ENCODE assay signal across 9 cellular contexts in the genomic region with DNA sequence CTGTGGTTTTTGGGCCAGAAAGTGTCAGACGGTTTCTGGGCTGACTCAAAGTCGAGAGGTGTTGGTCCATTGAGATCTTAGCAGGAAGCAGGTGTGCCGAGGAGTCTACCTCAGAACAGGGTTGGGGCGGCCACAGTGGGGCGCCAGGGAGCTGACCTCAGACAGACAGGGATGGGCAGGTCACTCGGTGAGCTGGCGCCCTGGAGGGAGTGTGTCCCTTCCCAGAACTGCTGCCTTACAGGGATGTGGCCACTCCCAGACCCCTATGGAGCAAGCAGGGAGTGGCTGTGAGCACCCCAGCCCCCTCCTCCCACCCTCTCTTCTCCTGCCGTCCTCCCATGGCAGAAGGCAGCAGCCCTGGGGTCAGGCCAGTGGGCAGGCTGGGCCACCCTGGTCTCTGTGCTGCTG. TPM values are rescaled to one million over a fixed set of nuclear protein-coding genes. Genes with fewer than 3 reads are reported as not detected.
DNase-seq lines count a peak whose midpoint lies in the region; ATAC-seq, FAIRE-seq and TF ChIP-seq lines count a peak whose summit lies in the region.
"Had no signal": no experiment of that assay in that cellular context is flagged by ENCODE, and none has a peak within 500 bp of the region (broad histone marks: within the 10 kb centered on the region; RNA-seq: fewer than 3 reads in every experiment).

No MANE protein-coding gene starts in this region.

- no CpG with 5 or more reads among the region's 8 CpGs for WGBS in right lobe of liver (ENCODE audit: insufficient coverage, low coverage, low lambda C conversion rate, missing lambda C conversion rate)
- 33 to 45% (median 40%) methylated on average over 8 of the region's 8 CpGs for WGBS in heart left ventricle, 4 donors

- no peaks in the 10 kb centered on the region for H3K9me3 ChIP-seq in right lobe of liver
- no peaks in the 10 kb centered on the region for H3K9me3 ChIP-seq in heart left ventricle

- no peaks in the 10 kb centered on the region for H3K27me3 ChIP-seq in right lobe of liver
- no peaks in the 10 kb centered on the region for H3K27me3 ChIP-seq in heart left ventricle

- H3K4me1 ChIP-seq in right lobe of liver = no peaks in the 10 kb centered on the region
- H3K4me1 ChIP-seq in heart left ventricle = peaks cover 0 to 14% (median 3%) of the 10 kb centered on the region in 12 donors

- peaks cover 20% of the 10 kb centered on the region for H3K4me1 Mint-ChIP-seq in activated CD4-positive, alpha-beta T cell treated with anti-CD3 and anti-CD28 coated beads, Interleukin-2, amount 10 ng/mL, durations not matched to agents 7 days and 5 days

- H3K4me3 Mint-ChIP-seq in activated CD4-positive, alpha-beta T cell treated with anti-CD3 and anti-CD28 coated beads, Interleukin-2, amount 10 ng/mL, durations not matched to agents 7 days and 5 days = no peak overlapping the region
- H3K4me3 Mint-ChIP-seq: T-cell had no signal

- TF ChIP-seq POLR2A in right lobe of liver (IDR thresholded peaks at IDR 0.05) = no peak
- TF ChIP-seq POLR2A in heart left ventricle (IDR thresholded peaks at IDR 0.05) = no peak

- H3K27me3 Mint-ChIP-seq in activated CD4-positive, alpha-beta T cell treated with anti-CD3 and anti-CD28 coated beads, Interleukin-2, amount 10 ng/mL, durations not matched to agents 7 days and 5 days = peaks cover 2% of the 10 kb centered on the region
- H3K27me3 Mint-ChIP-seq: T-cell had no signal

- no peak overlapping the region for H3K27ac Mint-ChIP-seq in activated CD4-positive, alpha-beta T cell treated with anti-CD3 and anti-CD28 coated beads, Interleukin-2, amount 10 ng/mL, durations not matched to agents 7 days and 5 days

- H3K27ac ChIP-seq in right lobe of liver (no peak overlapping the region), heart left ventricle (no peak overlapping the region)

- peak; percentile 54 for FAIRE-seq in HTR-8/SVneo (lab: Jason Lieb, UNC)

- H3K4me3 ChIP-seq in right lobe of liver = no peak overlapping the region
- no peak overlapping the region for H3K4me3 ChIP-seq in heart left ventricle

- no peaks in the 10 kb centered on the region for H3K36me3 Mint-ChIP-seq in activated CD4-positive, alpha-beta T cell treated with anti-CD3 and anti-CD28 coated beads, Interleukin-2, amount 10 ng/mL, durations not matched to agents 7 days and 5 days (ENCODE audit: low read depth)
- H3K36me3 Mint-ChIP-seq: T-cell had no signal

- POLR2A ChIA-PET in activated CD4-positive, alpha-beta T cell treated with anti-CD3 and anti-CD28 coated beads, Interleukin-2, amount 10 ng/mL, durations not matched to agents 7 days and 5 days (lab: Charles Lee) = no interaction called here

- H3K9me3 Mint-ChIP-seq in activated CD4-positive, alpha-beta T cell treated with anti-CD3 and anti-CD28 coated beads, Interleukin-2, amount 10 ng/mL, durations not matched to agents 7 days and 5 days = no peaks in the 10 kb centered on the region
- H3K9me3 Mint-ChIP-seq: T-cell had no signal

- intact Hi-C loops in right lobe of liver (cut with DNase I) (no loop called here), heart left ventricle (cut with DNase I) (no loop called here)

- peak; percentile 36 for DNase-seq in DMS53 treated with DMSO at 0.1 percent for 48 hours (lab: John Stamatoyannopoulos, UW; ENCODE audit: unreplicated experiment)
- no peak for DNase-seq in HTR-8/SVneo (ENCODE audit: insufficient read length, low spot score)
- peak; percentile 34 for DNase-seq in activated CD4-positive, alpha-beta T cell treated with anti-CD3 and anti-CD28 coated beads, Interleukin-2, amount 10 ng/mL, durations not matched to agents 7 days and 5 days
- no peak for DNase-seq in right lobe of liver
- DNase-seq in heart left ventricle = no peak
- no peak for DNase-seq in NCI-H128 (lab: John Stamatoyannopoulos, UW; ENCODE audit: unreplicated experiment)

- CTCF ChIA-PET in activated CD4-positive, alpha-beta T cell treated with anti-CD3 and anti-CD28 coated beads, Interleukin-2, amount 10 ng/mL, durations not matched to agents 7 days and 5 days (lab: Charles Lee) = interaction anchor here (0.8 to 1.0 kb wide), 2 partner anchors 10 to 16 kb away, joined by 3 to 4 read pairs; no protein-coding TSS in a partner anchor

- H3K36me3 ChIP-seq in right lobe of liver (no peaks in the 10 kb centered on the region), heart left ventricle (no peaks in the 10 kb centered on the region)

- ATAC-seq in right lobe of liver (peak in 3 of 4 donors; percentile 7 to 16 (median 11)), heart left ventricle (no peak), HG02852 (IDR thresholded peaks at IDR 0.05; ENCODE audit: unreplicated experiment) (no peak), GM19455 (IDR thresholded peaks at IDR 0.05; ENCODE audit: unreplicated experiment) (no peak)

- TF ChIP-seq CTCF in right lobe of liver (IDR thresholded peaks at IDR 0.05) = peak in 1 of 4 donors; percentile 5
- no peak for TF ChIP-seq CTCF in heart left ventricle (IDR thresholded peaks at IDR 0.05)

RNA-seq across cellular contexts. Expression of gene DPEP1, which starts 14.0 kb away (rescaled TPM):
- not detected for total RNA-seq in activated CD4-positive, alpha-beta T cell treated with anti-CD3 and anti-CD28 coated beads, Interleukin-2, amount 10 ng/mL, durations not matched to agents 7 days and 5 days
- under 1 TPM in 1 of 6 experiments, not detected in 5; 0.93 TPM for total RNA-seq in right lobe of liver
- not detected for total RNA-seq in heart left ventricle
- not detected for polyA plus RNA-seq in heart left ventricle

RNA-seq across cellular contexts. Expression of gene CPNE7, which starts 23.9 kb away (rescaled TPM):
- total RNA-seq in activated CD4-positive, alpha-beta T cell treated with anti-CD3 and anti-CD28 coated beads, Interleukin-2, amount 10 ng/mL, durations not matched to agents 7 days and 5 days = 1 to 10 TPM; 5.1 to 5.7 TPM
- 1 to 10 TPM in 2 of 6 experiments, under 1 TPM in 4; 0.33 to 3.7 (median 0.77) TPM for total RNA-seq in right lobe of liver
- under 1 TPM in 1 of 9 donors, not detected in 8; 0.20 TPM for total RNA-seq in heart left ventricle
- under 1 TPM in 1 of 2 donors, not detected in 1; 0.50 TPM for polyA plus RNA-seq in heart left ventricle

RNA-seq across cellular contexts. Expression of gene RPL13, which starts 39.0 kb away (rescaled TPM):
- 1,000 to 10,000 TPM; 1,763 to 2,076 TPM for total RNA-seq in activated CD4-positive, alpha-beta T cell treated with anti-CD3 and anti-CD28 coated beads, Interleukin-2, amount 10 ng/mL, durations not matched to agents 7 days and 5 days
- 1,000 to 10,000 TPM in 2 of 6 experiments, 100 to 1,000 TPM in 4; 684 to 2,810 (median 731) TPM for total RNA-seq in right lobe of liver
- 1,000 to 10,000 TPM in 6 of 9 donors, 100 to 1,000 TPM in 3; 701 to 3,315 (median 1,152) TPM for total RNA-seq in heart left ventricle
- 1,000 to 10,000 TPM; 2,775 to 5,500 TPM for polyA plus RNA-seq in heart left ventricle

RNA-seq across cellular contexts. Expression of gene CHMP1A, which starts 58.1 kb away (rescaled TPM):
- total RNA-seq in activated CD4-positive, alpha-beta T cell treated with anti-CD3 and anti-CD28 coated beads, Interleukin-2, amount 10 ng/mL, durations not matched to agents 7 days and 5 days = 100 to 1,000 TPM in 1 of 2 experiments, 10 to 100 TPM in 1; 77.6 to 102 TPM
- total RNA-seq in right lobe of liver (10 to 100 TPM; 27.2 to 42.3 (median 33.1) TPM), heart left ventricle (10 to 100 TPM; 35.1 to 85.1 (median 44.6) TPM)
- 10 to 100 TPM; 29.3 to 86.3 TPM for polyA plus RNA-seq in heart left ventricle

RNA-seq across cellular contexts. Expression of gene SPATA33, which starts 58.2 kb away (rescaled TPM):
- 10 to 100 TPM; 14.5 to 14.8 TPM for total RNA-seq in activated CD4-positive, alpha-beta T cell treated with anti-CD3 and anti-CD28 coated beads, Interleukin-2, amount 10 ng/mL, durations not matched to agents 7 days and 5 days
- total RNA-seq in right lobe of liver = 1 to 10 TPM; 1.8 to 5.0 (median 3.3) TPM
- 1 to 10 TPM in 8 of 9 donors, under 1 TPM in 1; 0.94 to 5.1 (median 3.0) TPM for total RNA-seq in heart left ventricle
- polyA plus RNA-seq in heart left ventricle = 1 to 10 TPM; 1.8 to 3.9 TPM

Comparison
In these comparisons a context has a peak if more than half of its experiments do, and no peak if none do; other contexts are left out.
1. DNase-seq: peak in DMS53 treated with DMSO at 0.1 percent for 48 hours (single experiment) and activated CD4-positive, alpha-beta T cell treated with anti-CD3 and anti-CD28 coated beads, Interleukin-2, amount 10 ng/mL, durations not matched to agents 7 days and 5 days (single experiment); none in HTR-8/SVneo (single experiment), right lobe of liver (0 of 3), heart left ventricle (0 of 5) and NCI-H128 (single experiment).
2. ATAC-seq: peak in right lobe of liver (3 of 4); none in heart left ventricle (0 of 4), HG02852 (single experiment) and GM19455 (single experiment).